In the genomic region with DNA sequence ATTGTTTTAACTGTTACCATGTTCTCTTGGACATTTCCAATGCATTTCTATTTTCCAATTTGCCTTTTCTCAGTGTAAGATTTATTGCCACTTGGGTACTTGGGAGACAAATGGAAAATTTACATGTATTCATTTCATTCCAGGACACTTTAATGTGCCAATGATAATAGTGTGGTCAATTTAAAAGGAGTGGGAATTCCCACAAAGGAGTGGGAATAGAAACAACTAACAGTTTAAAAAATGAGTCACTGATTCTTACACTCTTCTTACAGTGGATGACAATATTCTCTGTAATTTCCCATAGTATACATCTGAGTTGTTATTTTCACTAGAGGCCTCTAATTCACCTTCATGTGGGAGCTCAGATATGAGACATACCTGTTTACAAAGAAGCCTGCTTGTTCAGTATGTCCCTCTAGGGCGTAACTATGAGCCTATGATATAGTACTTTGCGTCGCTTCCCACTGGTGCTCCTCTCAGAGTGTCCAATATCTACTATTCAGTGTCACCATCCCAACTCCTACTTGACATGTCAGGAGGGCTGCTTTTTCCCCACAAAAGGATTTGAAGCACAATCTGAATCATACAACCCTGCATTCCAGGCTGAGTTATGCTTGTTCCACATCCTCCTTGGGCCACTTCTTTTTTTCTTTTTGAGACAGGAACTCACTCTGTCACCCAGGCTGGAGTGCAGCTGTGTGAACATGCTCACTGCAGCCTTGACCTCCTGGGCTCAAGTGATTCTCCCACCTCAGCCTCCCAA, we compare ENCODE assay signal across 19 cellular contexts.
DNase-seq lines count a peak whose midpoint lies in the region; ATAC-seq and TF ChIP-seq lines count a peak whose summit lies in the region.
"Had no signal": no experiment of that assay in that cellular context is flagged by ENCODE, and none has a peak within 500 bp of the region (broad histone marks: within the 10 kb centered on the region; RNA-seq: fewer than 3 reads in every experiment).

No MANE protein-coding gene starts in this region.

- peaks cover 4% of the 10 kb centered on the region for H3K9me1 ChIP-seq in IMR-90 (ENCODE audit: insufficient read depth, low read length)

- H4K5ac ChIP-seq in IMR-90 (ENCODE audit: low read depth, low read length), result no peak overlapping the region

- H3K23ac ChIP-seq in IMR-90 (ENCODE audit: low read depth, low read length) (no peak overlapping the region), mesenchymal stem cell (ENCODE audit: low read length in 2 of 2) (no peak overlapping the region), trophoblast cell (ENCODE audit: low read length) (no peak overlapping the region)

- in situ Hi-C loops in IMR-90 (cut with MboI; ENCODE audit: low sequenced_read_pairs), result no loop called here

- H3K27ac Mint-ChIP-seq in chondrocyte (ENCODE audit: unreplicated experiment), result peak overlapping the region; percentile 95
- H3K27ac Mint-ChIP-seq in effector memory CD8-positive, alpha-beta T cell, result no peak overlapping the region
- H3K27ac Mint-ChIP-seq: activated CD8-positive, alpha-beta T cell treated with anti-CD3 and anti-CD28 coated beads, Interleukin-2, amount 10 ng/mL, durations not matched to agents 7 days and 5 days; memory B cell; neural progenitor cell had no signal

- peaks cover 18% of the 10 kb centered on the region for H3K9me3 Mint-ChIP-seq in chondrocyte (ENCODE audit: low read depth)
- H3K9me3 Mint-ChIP-seq in effector memory CD8-positive, alpha-beta T cell, result no peaks in the 10 kb centered on the region
- H3K9me3 Mint-ChIP-seq: memory B cell, neural progenitor cell had no signal

- TF ChIP-seq CTCF in BJ (IDR thresholded peaks at IDR 0.05; ENCODE audit: insufficient read depth, low read depth, low read length), result no peak
- no peak for TF ChIP-seq CTCF in IMR-90 (conservative IDR thresholded peaks at IDR 0.05; ENCODE audit: low read depth, low read length)
- no peak for TF ChIP-seq CTCF in chondrocyte (IDR thresholded peaks at IDR 0.05)

- H2BK120ac ChIP-seq in IMR-90 (ENCODE audit: low read depth, low read length), result peak overlapping the region; percentile 64; the same call in 1 of the 2 replicates
- no peak overlapping the region for H2BK120ac ChIP-seq in mesenchymal stem cell (ENCODE audit: low read depth, low read length)
- H2BK120ac ChIP-seq in trophoblast cell (ENCODE audit: insufficient read depth, low read length, poor library complexity), result no peak overlapping the region

- H2AK9ac ChIP-seq in IMR-90 (replicated peaks; ENCODE audit: low read depth, low read length, poor library complexity), result no peak overlapping the region

- no peaks in the 10 kb centered on the region for H3K27me3 Mint-ChIP-seq in chondrocyte (ENCODE audit: low read depth)
- H3K27me3 Mint-ChIP-seq in effector memory CD8-positive, alpha-beta T cell, result peaks cover 23 to 50% of the 10 kb centered on the region in 2 donors

- CTCF ChIA-PET in BJ (lab: Yijun Ruan, JAX), result interaction anchor here (1.4 to 1.6 kb wide), 2 partner anchors 11 to 14 kb away, joined by 4 read pairs; no protein-coding TSS in a partner anchor
- CTCF ChIA-PET in IMR-90 (lab: Yijun Ruan, JAX), result no interaction called here

- H2BK15ac ChIP-seq in IMR-90 (ENCODE audit: low read depth, low read length) (no peak overlapping the region), mesenchymal stem cell (ENCODE audit: low read depth, poor library complexity, severe bottlenecking) (no peak overlapping the region)

- TF ChIP-seq POLR2A in IMR-90 (IDR thresholded peaks at IDR 0.05; ENCODE audit: low read depth, low read length), result no peak

- peaks cover 46% of the 10 kb centered on the region for H3K4me1 Mint-ChIP-seq in chondrocyte (ENCODE audit: low read depth)
- no peaks in the 10 kb centered on the region for H3K4me1 Mint-ChIP-seq in effector memory CD8-positive, alpha-beta T cell (ENCODE audit: low read depth in 2 of 2)
- H3K4me1 Mint-ChIP-seq: memory B cell had no signal

- no peaks in the 10 kb centered on the region for H3K27me3 ChIP-seq in BJ (ENCODE audit: control insufficient read depth, insufficient read depth, low read length)
- no peaks in the 10 kb centered on the region for H3K27me3 ChIP-seq in IMR-90 (ENCODE audit: control insufficient read depth, insufficient read depth, low read length)
- no peaks in the 10 kb centered on the region for H3K27me3 ChIP-seq in mesenchymal stem cell (ENCODE audit: control insufficient read depth in 1 of 2, insufficient read depth in 1 of 2, low read length in 2 of 2)
- H3K27me3 ChIP-seq in trophoblast cell (ENCODE audit: insufficient read depth, low read length), result no peaks in the 10 kb centered on the region
- H3K27me3 ChIP-seq: gastrocnemius medialis, neural progenitor cell, right atrium auricular region, tibial nerve had no signal

- H3K56ac ChIP-seq in IMR-90 (ENCODE audit: extremely low read depth, insufficient read depth, low read length), result no peak overlapping the region

- H2BK20ac ChIP-seq in IMR-90 (ENCODE audit: low read depth, low read length), result peak overlapping the region; percentile 57

- dilution Hi-C loops in IMR-90 (cut with HindIII; ENCODE audit: low sequenced_read_pairs, unreplicated experiment), result no loop called here

- H4K20me1 ChIP-seq in IMR-90 (ENCODE audit: insufficient read depth, low read length), result no peaks in the 10 kb centered on the region

- H2AK5ac ChIP-seq in IMR-90 (ENCODE audit: low read depth, low read length), result peak overlapping the region; percentile 16
- no peak overlapping the region for H2AK5ac ChIP-seq in mesenchymal stem cell (ENCODE audit: low read length, severe bottlenecking)
- no peak overlapping the region for H2AK5ac ChIP-seq in trophoblast cell (ENCODE audit: low read length)

- peak overlapping the region; percentile 9; the same call in 1 of the 2 replicates for H4K91ac ChIP-seq in IMR-90 (ENCODE audit: insufficient read depth, low read depth, low read length)
- no peak overlapping the region for H4K91ac ChIP-seq in mesenchymal stem cell (ENCODE audit: low read length)
- H4K91ac ChIP-seq in trophoblast cell (ENCODE audit: low read depth, low read length), result no peak overlapping the region

- no peaks in the 10 kb centered on the region for H3K79me2 ChIP-seq in trophoblast cell (ENCODE audit: control insufficient read depth, insufficient read depth, low read length, poor library complexity)

- H3K4me3 ChIP-seq in BJ (ENCODE audit: low read depth, low read length) (no peak overlapping the region), IMR-90 (ENCODE audit: insufficient read depth, low read depth, low read length) (no peak overlapping the region), mesenchymal stem cell (ENCODE audit: insufficient read depth in 1 of 2, low read depth in 1 of 2, low read length in 2 of 2) (no peak overlapping the region), trophoblast cell (ENCODE audit: low read depth, low read length) (no peak overlapping the region)
- H3K4me3 ChIP-seq: gastrocnemius medialis, neural progenitor cell, right atrium auricular region, tibial nerve had no signal

- peak; percentile 59 for ATAC-seq in IMR-90 (ENCODE audit: low read depth)
- no peak for ATAC-seq in effector memory CD8-positive, alpha-beta T cell (replicated peaks)
- ATAC-seq: activated CD8-positive, alpha-beta T cell treated with anti-CD3 and anti-CD28 coated beads, Interleukin-2, amount 10 ng/mL, durations not matched to agents 7 days and 5 days; gastrocnemius medialis had no signal

- H3K9ac ChIP-seq in IMR-90 (ENCODE audit: low read depth, low read length) (no peak overlapping the region), mesenchymal stem cell (ENCODE audit: low read length) (no peak overlapping the region), trophoblast cell (ENCODE audit: low read length) (no peak overlapping the region)
- H3K9ac ChIP-seq: KMS-11, neural progenitor cell had no signal

- 87% methylated on average over 3 of the region's 3 CpGs; no CpG with 5 or more reads in 1 of the 2 experiments for WGBS in IMR-90 (ENCODE audit: extremely low coverage in 2 of 2, insufficient read length in 1 of 2), 2 experiments
- WGBS in mesenchymal stem cell, result 87% methylated on average over 3 of the region's 3 CpGs
- WGBS in trophoblast cell (ENCODE audit: extremely low coverage, insufficient coverage, insufficient read length), result no CpG with 5 or more reads among the region's 3 CpGs

- no peaks in the 10 kb centered on the region for H3K79me1 ChIP-seq in IMR-90 (ENCODE audit: low read depth in 1 of 2, low read length in 2 of 2)
- no peaks in the 10 kb centered on the region for H3K79me1 ChIP-seq in mesenchymal stem cell (replicated peaks; ENCODE audit: low read length, poor library complexity, severe bottlenecking)
- no peaks in the 10 kb centered on the region for H3K79me1 ChIP-seq in trophoblast cell (ENCODE audit: low read length)

- POLR2A ChIA-PET in BJ (lab: Charles Lee), result no interaction called here
- POLR2A ChIA-PET in IMR-90 (lab: Charles Lee; ENCODE audit: unreplicated experiment), result no interaction called here

- no TSS peak for BruUV-seq in IMR-90 (replicated peaks; lab: Mats Ljungman, UMichigan)

- H2BK5ac ChIP-seq in IMR-90 (ENCODE audit: low read depth, low read length, poor library complexity, severe bottlenecking), result peak overlapping the region; percentile 81
- H2BK5ac ChIP-seq in mesenchymal stem cell (ENCODE audit: low read depth, low read length, poor library complexity, severe bottlenecking), result no peak overlapping the region
- no peak overlapping the region for H2BK5ac ChIP-seq in trophoblast cell (ENCODE audit: low read depth, low read length, poor library complexity)

- H3K18ac ChIP-seq in IMR-90 (ENCODE audit: low read depth, low read length) (no peak overlapping the region), mesenchymal stem cell (ENCODE audit: low read depth in 1 of 2, low read length in 2 of 2) (no peak overlapping the region), trophoblast cell (ENCODE audit: low read length) (no peak overlapping the region)

- H3K27ac ChIP-seq in IMR-90 (ENCODE audit: insufficient read depth, low read length), result no peak overlapping the region
- H3K27ac ChIP-seq in mesenchymal stem cell (ENCODE audit: low read length, poor library complexity, severe bottlenecking), result no peak overlapping the region
- H3K27ac ChIP-seq in trophoblast cell (ENCODE audit: low read depth, low read length), result no peak overlapping the region
- H3K27ac ChIP-seq: gastrocnemius medialis, KMS-11, neural progenitor cell, right atrium auricular region, tibial nerve had no signal

- H3K4ac ChIP-seq in IMR-90 (ENCODE audit: low read depth, low read length) (peak overlapping the region; percentile 31; the same call in 1 of the 2 replicates), mesenchymal stem cell (ENCODE audit: low read depth in 1 of 2, low read length in 2 of 2) (no peak overlapping the region), trophoblast cell (ENCODE audit: low read depth, low read length) (no peak overlapping the region)

- H3K4me3 Mint-ChIP-seq in chondrocyte (ENCODE audit: unreplicated experiment), result no peak overlapping the region
- H3K4me3 Mint-ChIP-seq in effector memory CD8-positive, alpha-beta T cell, result no peak overlapping the region
- H3K4me3 Mint-ChIP-seq: activated CD8-positive, alpha-beta T cell treated with anti-CD3 and anti-CD28 coated beads, Interleukin-2, amount 10 ng/mL, durations not matched to agents 7 days and 5 days; memory B cell; neural progenitor cell had no signal

- no peak overlapping the region; the same call in 1 of the 2 replicates for H3K4me2 ChIP-seq in IMR-90 (ENCODE audit: low read depth, low read length)
- H3K4me2 ChIP-seq in mesenchymal stem cell (ENCODE audit: low read length, poor library complexity, severe bottlenecking), result no peak overlapping the region
- no peak overlapping the region for H3K4me2 ChIP-seq in trophoblast cell (ENCODE audit: low read length)
- H3K4me2 ChIP-seq: KMS-11, neural progenitor cell had no signal

- H2AFZ ChIP-seq in IMR-90 (replicated peaks; ENCODE audit: low read length, poor library complexity) (peak overlapping the region; percentile 64), mesenchymal stem cell (ENCODE audit: low read depth, low read length) (no peak overlapping the region), trophoblast cell (ENCODE audit: insufficient read depth, low read length, poor library complexity) (no peak overlapping the region)
- H2AFZ ChIP-seq: neural progenitor cell had no signal

- H3K36me3 ChIP-seq in BJ (ENCODE audit: control insufficient read depth, insufficient read depth, low read length), result no peaks in the 10 kb centered on the region
- no peaks in the 10 kb centered on the region for H3K36me3 ChIP-seq in IMR-90 (ENCODE audit: control insufficient read depth, insufficient read depth, low read length)
- no peaks in the 10 kb centered on the region for H3K36me3 ChIP-seq in mesenchymal stem cell (ENCODE audit: control insufficient read depth in 1 of 2, insufficient read depth in 2 of 2, low read depth in 1 of 2, low read length in 2 of 2)
- no peaks in the 10 kb centered on the region for H3K36me3 ChIP-seq in trophoblast cell (ENCODE audit: control insufficient read depth in 1 of 2, insufficient read depth in 2 of 2, low read length in 2 of 2)
- H3K36me3 ChIP-seq: gastrocnemius medialis, neural progenitor cell, right atrium auricular region, tibial nerve had no signal

- no peak for TF ChIP-seq RAD21 in IMR-90 (IDR thresholded peaks at IDR 0.05; ENCODE audit: low read length)

- intact Hi-C loops in IMR-90 (cut with micrococcal nuclease), result no loop called here

- H3K4me1 ChIP-seq in IMR-90 (ENCODE audit: control insufficient read depth, insufficient read depth, low read length), result peaks cover 9% of the 10 kb centered on the region
- H3K4me1 ChIP-seq in mesenchymal stem cell (ENCODE audit: control insufficient read depth, insufficient read depth, low read depth, low read length), result no peaks in the 10 kb centered on the region
- H3K4me1 ChIP-seq in trophoblast cell (ENCODE audit: control insufficient read depth in 1 of 2, insufficient read depth in 2 of 2, low read length in 2 of 2), result no peaks in the 10 kb centered on the region
- H3K4me1 ChIP-seq: gastrocnemius medialis, neural progenitor cell, right atrium auricular region had no signal

- H2BK12ac ChIP-seq in mesenchymal stem cell (ENCODE audit: low read length in 2 of 2), result no peak overlapping the region
- no peak overlapping the region for H2BK12ac ChIP-seq in trophoblast cell (ENCODE audit: low read length)

- H4K8ac ChIP-seq in IMR-90 (ENCODE audit: low read depth in 2 of 2, low read length in 2 of 2), result peak overlapping the region in 1 of 2 experiments; percentile 39; a peak in 1 of 4 replicates
- H4K8ac ChIP-seq in mesenchymal stem cell (ENCODE audit: low read length), result no peak overlapping the region
- H4K8ac ChIP-seq in trophoblast cell (ENCODE audit: low read depth, low read length), result no peak overlapping the region

- DNase-seq in BJ (ENCODE audit: low read depth), result peak; percentile 73
- peak; percentile 85 for DNase-seq in IMR-90
- no peak for DNase-seq in chondrocyte (ENCODE audit: low spot score)
- peak; percentile 74 for DNase-seq in mesenchymal stem cell
- no peak for DNase-seq in effector CD4-positive, alpha-beta T cell
- DNase-seq in NCI-H1105 treated with DMSO at 0.1 percent for 48 hours (lab: John Stamatoyannopoulos, UW), result no peak
- no peak for DNase-seq in trophoblast cell
- no peak for DNase-seq in effector memory CD8-positive, alpha-beta T cell
- DNase-seq: activated CD8-positive, alpha-beta T cell treated with anti-CD3 and anti-CD28 coated beads, Interleukin-2, amount 10 ng/mL, durations not matched to agents 7 days and 5 days; AML-193; gastrocnemius medialis; NCI-H146; NCI-H446 treated with DMSO at 0.1 percent for 48 hours; stimulated activated CD4-positive, alpha-beta T cell treated with anti-CD3 and anti-CD28 coated beads, Interleukin-4, amount 100 ng/mL, for 24 hours had no signal

- H3K36me3 Mint-ChIP-seq in chondrocyte (ENCODE audit: low read depth), result peaks cover 5% of the 10 kb centered on the region
- no peaks in the 10 kb centered on the region for H3K36me3 Mint-ChIP-seq in effector memory CD8-positive, alpha-beta T cell (ENCODE audit: insufficient read depth)
- H3K36me3 Mint-ChIP-seq: memory B cell, neural progenitor cell had no signal

- H3K9me3 ChIP-seq in IMR-90 (ENCODE audit: control insufficient read depth, insufficient read depth, low read length), result no peaks in the 10 kb centered on the region
- no peaks in the 10 kb centered on the region for H3K9me3 ChIP-seq in mesenchymal stem cell (ENCODE audit: control insufficient read depth, low read length)
- H3K9me3 ChIP-seq in trophoblast cell (ENCODE audit: insufficient read depth, low read depth, low read length), result no peaks in the 10 kb centered on the region
- H3K9me3 ChIP-seq: gastrocnemius medialis, right atrium auricular region had no signal

- no peak overlapping the region for H4K12ac ChIP-seq in trophoblast cell (ENCODE audit: low read depth, low read length)

- H3K14ac ChIP-seq in IMR-90 (replicated peaks; ENCODE audit: low read depth, low read length) (0 out of 2 replicates have a peak overlapping the region, but pooled peaks have one; percentile 1), mesenchymal stem cell (ENCODE audit: low read length in 2 of 2) (no peak overlapping the region), trophoblast cell (ENCODE audit: low read length) (no peak overlapping the region)

Comparison
In these comparisons a context has a peak if more than half of its experiments do, and no peak if none do; other contexts are left out.
1. DNase-seq: peak in BJ (single experiment), IMR-90 (single experiment) and mesenchymal stem cell (single experiment); none in chondrocyte (single experiment), effector CD4-positive, alpha-beta T cell (single experiment), NCI-H1105 treated with DMSO at 0.1 percent for 48 hours (single experiment), trophoblast cell (0 of 2) and effector memory CD8-positive, alpha-beta T cell (0 of 3).